13 cellular contexts compared by ENCODE assay signal in genomic region chr3:42161050-42161935, GRCh38.
DNase-seq lines count a peak whose midpoint lies in the region; TF ChIP-seq lines count a peak whose summit lies in the region.
"Had no signal": no experiment of that assay in that cellular context is flagged by ENCODE, and none has a peak within 500 bp of the region (broad histone marks: within the 10 kb centered on the region; RNA-seq: fewer than 3 reads in every experiment).

No MANE protein-coding gene starts in this region.

- H3K27me3 ChIP-seq in left ventricle myocardium inferior (ENCODE audit: low read depth) (no peaks in the 10 kb centered on the region), right atrium auricular region (no peaks in the 10 kb centered on the region), mesenchymal stem cell (ENCODE audit: control insufficient read depth in 1 of 2, insufficient read depth in 1 of 2, low read length in 2 of 2) (no peaks in the 10 kb centered on the region), A673 (replicated peaks; ENCODE audit: insufficient read depth, low read depth, low read length, poor library complexity) (no peaks in the 10 kb centered on the region)
- H3K27me3 ChIP-seq: Peyer's patch had no signal

- H3K14ac ChIP-seq in mesenchymal stem cell (ENCODE audit: low read length in 2 of 2), result no peak overlapping the region

- no peak overlapping the region for H2BK15ac ChIP-seq in mesenchymal stem cell (ENCODE audit: low read depth, poor library complexity, severe bottlenecking)

- H3K18ac ChIP-seq in mesenchymal stem cell (ENCODE audit: low read depth in 1 of 2, low read length in 2 of 2), result no peak overlapping the region

- no peak overlapping the region for H2BK12ac ChIP-seq in mesenchymal stem cell (ENCODE audit: low read length in 2 of 2)

- H3K79me1 ChIP-seq in mesenchymal stem cell (replicated peaks; ENCODE audit: low read length, poor library complexity, severe bottlenecking), result peaks cover 31% of the 10 kb centered on the region

- H2BK120ac ChIP-seq in mesenchymal stem cell (ENCODE audit: low read depth, low read length), result no peak overlapping the region

- H2AFZ ChIP-seq in mesenchymal stem cell (ENCODE audit: low read depth, low read length), result no peak overlapping the region

- H3K9ac ChIP-seq in mesenchymal stem cell (ENCODE audit: low read length), result peak overlapping the region; percentile 41

- no peak overlapping the region for H4K8ac ChIP-seq in mesenchymal stem cell (ENCODE audit: low read length)

- peak overlapping the region; percentile 53 for H3K4me2 ChIP-seq in mesenchymal stem cell (ENCODE audit: low read length, poor library complexity, severe bottlenecking)

- H3K4me3 ChIP-seq in left ventricle myocardium inferior (no peak overlapping the region), right atrium auricular region (no peak overlapping the region), mesenchymal stem cell (ENCODE audit: insufficient read depth in 1 of 2, low read depth in 1 of 2, low read length in 2 of 2) (no peak overlapping the region), urinary bladder (ENCODE audit: low read depth, low read length) (no peak overlapping the region), A673 (ENCODE audit: low read depth, low read length, poor library complexity, severe bottlenecking) (no peak overlapping the region)

- no peaks in the 10 kb centered on the region for H3K9me3 Mint-ChIP-seq in MCF 10A (ENCODE audit: unreplicated experiment)
- H3K9me3 Mint-ChIP-seq: activated T-cell treated with anti-CD3 and anti-CD28 coated beads, Interleukin-2, amount 50 U/mL, for 24 hours; naive thymus-derived CD4-positive, alpha-beta T cell had no signal

- peaks cover 3% of the 10 kb centered on the region for H3K36me3 Mint-ChIP-seq in MCF 10A (ENCODE audit: insufficient read depth, unreplicated experiment)
- H3K36me3 Mint-ChIP-seq: naive thymus-derived CD4-positive, alpha-beta T cell had no signal

- intact Hi-C loops in left ventricle myocardium inferior (cut with micrococcal nuclease) (no loop called here), MCF 10A (cut with micrococcal nuclease) (no loop called here), A673 (cut with micrococcal nuclease; ENCODE audit: unreplicated experiment) (no loop called here)

- H3K27me3 Mint-ChIP-seq in MCF 10A (ENCODE audit: insufficient read depth, unreplicated experiment), result no peaks in the 10 kb centered on the region
- H3K27me3 Mint-ChIP-seq: activated T-cell treated with anti-CD3 and anti-CD28 coated beads, Interleukin-2, amount 50 U/mL, for 24 hours; naive thymus-derived CD4-positive, alpha-beta T cell had no signal

- whole genome bisulfite sequencing in mesenchymal stem cell, result 86% methylated on average over 6 of the region's 6 CpGs
- WGBS in urinary bladder, result 85% methylated on average over 6 of the region's 6 CpGs

- TF ChIP-seq CTCF in left ventricle myocardium inferior (IDR thresholded peaks at IDR 0.05; ENCODE audit: borderline replicate concordance) (no peak), right atrium auricular region (IDR thresholded peaks at IDR 0.05) (no peak), MCF 10A (IDR thresholded peaks at IDR 0.05; ENCODE audit: unreplicated experiment) (no peak), A673 (conservative IDR thresholded peaks at IDR 0.05; ENCODE audit: low read depth, low read length) (no peak)

- H3K4me3 Mint-ChIP-seq in MCF 10A (ENCODE audit: unreplicated experiment), result peak overlapping the region; percentile 68

- H3K23ac ChIP-seq in mesenchymal stem cell (ENCODE audit: low read length in 2 of 2), result no peak overlapping the region

- BruUV-seq in MCF 10A (replicated peaks; lab: Mats Ljungman, UMichigan) (no TSS peak), A673 (replicated peaks; lab: Mats Ljungman, UMichigan) (no TSS peak)

- DNase-seq in left ventricle myocardium inferior, result no peak
- no peak for DNase-seq in right atrium auricular region (ENCODE audit: low spot score)
- DNase-seq in MCF 10A (ENCODE audit: unreplicated experiment), result no peak
- peak; percentile 37 for DNase-seq in mesenchymal stem cell
- DNase-seq in LoVo (ENCODE audit: low spot score), result no peak
- no peak for DNase-seq in NCI-H1417 (lab: John Stamatoyannopoulos, UW)
- DNase-seq in A673 (ENCODE audit: low spot score), result no peak
- DNase-seq: ACHN; activated T-cell treated with anti-CD3 and anti-CD28 coated beads, Interleukin-2, amount 50 U/mL, for 24 hours; naive thymus-derived CD4-positive, alpha-beta T cell; NCI-H187; Peyer's patch had no signal

- H3K4me1 Mint-ChIP-seq in MCF 10A (ENCODE audit: insufficient read depth, unreplicated experiment), result peaks cover 18% of the 10 kb centered on the region

- no peaks in the 10 kb centered on the region for H3K9me3 ChIP-seq in left ventricle myocardium inferior (replicated peaks)
- no peaks in the 10 kb centered on the region for H3K9me3 ChIP-seq in right atrium auricular region
- H3K9me3 ChIP-seq in mesenchymal stem cell (ENCODE audit: control insufficient read depth, low read length), result no peaks in the 10 kb centered on the region
- no peaks in the 10 kb centered on the region for H3K9me3 ChIP-seq in A673 (ENCODE audit: low read depth, low read length, poor library complexity, severe bottlenecking)
- H3K9me3 ChIP-seq: Peyer's patch had no signal

- CTCF ChIA-PET in MCF 10A (lab: Yijun Ruan, JAX), result interaction anchor here (0.7 to 1.9 kb wide), 5 partner anchors 30 to 386 kb away, joined by 3 to 7 read pairs (median 5); no protein-coding TSS in a partner anchor
- CTCF ChIA-PET in A673 (lab: Charles Lee), result no interaction called here

- peak overlapping the region; percentile 71 for H3K27ac ChIP-seq in left ventricle myocardium inferior (replicated peaks)
- no peak overlapping the region for H3K27ac ChIP-seq in right atrium auricular region
- no peak overlapping the region for H3K27ac ChIP-seq in mesenchymal stem cell (ENCODE audit: low read length, poor library complexity, severe bottlenecking)
- H3K27ac ChIP-seq in urinary bladder (ENCODE audit: low read depth), result peak overlapping the region; percentile 38
- H3K27ac ChIP-seq in A673 (ENCODE audit: low read depth, low read length, poor library complexity, severe bottlenecking), result no peak overlapping the region

- H3K36me3 ChIP-seq in left ventricle myocardium inferior (no peaks in the 10 kb centered on the region), right atrium auricular region (no peaks in the 10 kb centered on the region), mesenchymal stem cell (ENCODE audit: control insufficient read depth in 1 of 2, insufficient read depth in 2 of 2, low read depth in 1 of 2, low read length in 2 of 2) (no peaks in the 10 kb centered on the region), urinary bladder (ENCODE audit: insufficient read depth) (no peaks in the 10 kb centered on the region), A673 (ENCODE audit: insufficient read depth, low read length, poor library complexity, severe bottlenecking) (no peaks in the 10 kb centered on the region)
- H3K36me3 ChIP-seq: Peyer's patch had no signal

- no peak overlapping the region for H3K4ac ChIP-seq in mesenchymal stem cell (ENCODE audit: low read depth in 1 of 2, low read length in 2 of 2)

- H2BK5ac ChIP-seq in mesenchymal stem cell (ENCODE audit: low read depth, low read length, poor library complexity, severe bottlenecking), result no peak overlapping the region

- H4K91ac ChIP-seq in mesenchymal stem cell (ENCODE audit: low read length), result no peak overlapping the region

- no peak overlapping the region for H2AK5ac ChIP-seq in mesenchymal stem cell (ENCODE audit: low read length, severe bottlenecking)

- peak overlapping the region; percentile 60 for H3K27ac Mint-ChIP-seq in MCF 10A (ENCODE audit: low read depth, unreplicated experiment)

- H3K4me1 ChIP-seq in left ventricle myocardium inferior, result peaks cover 77% of the 10 kb centered on the region
- peaks cover 0 to 69% of the 10 kb centered on the region in 2 donors for H3K4me1 ChIP-seq in right atrium auricular region
- peaks cover 14% of the 10 kb centered on the region for H3K4me1 ChIP-seq in mesenchymal stem cell (ENCODE audit: control insufficient read depth, insufficient read depth, low read depth, low read length)
- H3K4me1 ChIP-seq in urinary bladder (ENCODE audit: insufficient read depth), result peaks cover 1% of the 10 kb centered on the region
- H3K4me1 ChIP-seq in A673 (ENCODE audit: insufficient read depth, low read length, poor library complexity, severe bottlenecking), result no peaks in the 10 kb centered on the region

- POLR2A ChIA-PET in MCF 10A (lab: Yijun Ruan, JAX), result interaction anchor here (0.7 to 1.7 kb wide), 6 partner anchors 9 to 91 kb away, joined by 3 to 4 read pairs (median 3); no protein-coding TSS in a partner anchor
- POLR2A ChIA-PET in A673 (lab: Charles Lee; ENCODE audit: low non-redundant PET), result no interaction called here

Comparison
In these comparisons a context has a peak if more than half of its experiments do, and no peak if none do; other contexts are left out.
1. H3K27ac ChIP-seq: peak in left ventricle myocardium inferior (single experiment) and urinary bladder (single experiment); none in right atrium auricular region (0 of 2), mesenchymal stem cell (single experiment) and A673 (single experiment).